16 cellular contexts compared by ENCODE assay signal in the genomic region with DNA sequence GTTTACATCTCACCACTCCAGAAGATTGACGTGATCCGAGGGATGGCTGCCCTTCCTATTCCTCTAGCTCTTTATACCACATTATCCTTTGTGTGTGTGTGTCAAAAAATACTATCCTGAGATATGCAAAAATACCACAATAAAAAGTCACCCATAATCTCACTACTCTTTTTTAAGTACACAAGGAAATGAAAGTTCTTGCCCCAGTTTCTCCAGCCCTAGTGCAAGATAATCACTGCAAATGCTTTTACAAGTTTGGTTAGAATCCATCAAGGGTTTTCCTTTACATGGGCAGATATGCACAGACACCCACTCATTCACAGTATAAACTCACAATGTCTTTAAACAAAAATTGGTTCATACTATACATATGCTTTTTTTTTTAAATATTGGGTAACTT.
"Had no signal": no experiment of that assay in that cellular context is flagged by ENCODE, and none has a peak within 500 bp of the region (broad histone marks: within the 10 kb centered on the region; RNA-seq: fewer than 3 reads in every experiment).

No MANE protein-coding gene starts in this region.

- H3K27ac ChIP-seq: epithelial cell of prostate, gastroesophageal sphincter, parathyroid adenoma had no signal

- H2AFZ ChIP-seq: parathyroid adenoma had no signal

- FAIRE-seq: TTC549, urothelium cell line had no signal

- DNase-seq: activated B cell treated with CpG ODN at 0.5 μM for 24 hours; activated CD4-positive, alpha-beta T cell treated with anti-CD3 and anti-CD28 coated beads, Interleukin-2, amount 10 ng/mL, durations not matched to agents 24 days and 14 days; activated CD8-positive, alpha-beta memory T cell treated with anti-CD3 and anti-CD28 coated beads for 24 hours; activated naive CD4-positive, alpha-beta T cell treated with anti-CD3 and anti-CD28 coated beads for 36 hours; central memory CD4-positive, alpha-beta T cell; cortex of kidney; effector CD8-positive, alpha-beta T cell; islet precursor cell; retina; stimulated activated CD4-positive, alpha-beta T cell treated with anti-CD3 and anti-CD28 coated beads, Interleukin-4, amount 100 ng/mL, for 4 hours had no signal

- ATAC-seq: activated T-helper 17 cell treated with anti-CD3 and anti-CD28 coated beads, Interleukin-2, amount 50 U/mL, for 72 hours; gastroesophageal sphincter had no signal

- H3K36me3 ChIP-seq: gastroesophageal sphincter had no signal

- H3K27me3 ChIP-seq: gastroesophageal sphincter had no signal

- H3K9ac ChIP-seq: parathyroid adenoma had no signal

- H3K4me3 ChIP-seq: gastroesophageal sphincter had no signal

- H3K4me1 ChIP-seq: gastroesophageal sphincter, parathyroid adenoma had no signal

- H3K79me2 ChIP-seq: parathyroid adenoma had no signal
